11 cellular contexts compared by ENCODE assay signal in the genomic region with DNA sequence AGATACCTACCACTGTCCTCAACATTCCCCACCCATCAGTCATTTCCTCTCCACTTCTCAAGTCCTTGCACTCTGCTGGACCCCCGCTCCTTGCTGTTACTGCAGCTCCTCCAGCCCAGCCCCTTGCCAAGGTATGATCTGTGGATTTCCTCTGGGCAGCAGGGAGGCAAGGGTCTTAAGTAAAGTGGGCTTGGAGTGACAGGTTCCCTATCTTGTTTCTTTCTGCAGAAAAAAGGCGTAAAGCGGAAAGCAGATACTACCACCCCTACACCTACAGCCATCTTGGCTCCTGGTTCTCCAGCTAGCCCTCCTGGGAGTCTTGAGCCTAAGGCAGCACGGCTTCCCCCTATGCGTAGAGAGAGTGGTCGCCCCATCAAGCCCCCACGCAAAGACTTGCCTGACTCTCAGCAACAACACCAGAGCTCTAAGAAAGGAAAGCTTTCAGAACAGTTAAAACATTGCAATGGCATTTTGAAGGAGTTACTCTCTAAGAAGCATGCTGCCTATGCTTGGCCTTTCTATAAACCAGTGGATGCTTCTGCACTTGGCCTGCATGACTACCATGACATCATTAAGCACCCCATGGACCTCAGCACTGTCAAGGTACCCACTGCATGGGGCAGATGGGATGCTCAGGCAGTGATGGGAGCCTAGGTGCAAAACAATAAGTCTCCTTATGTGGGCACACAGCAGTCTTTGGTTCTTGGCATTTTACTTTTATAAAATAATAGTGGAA. TPM values are rescaled to one million over a fixed set of nuclear protein-coding genes. Genes with fewer than 3 reads are reported as not detected.
DNase-seq lines count a peak whose midpoint lies in the region; ATAC-seq and TF ChIP-seq lines count a peak whose summit lies in the region.
"Had no signal": no experiment of that assay in that cellular context is flagged by ENCODE, and none has a peak within 500 bp of the region (broad histone marks: within the 10 kb centered on the region; RNA-seq: fewer than 3 reads in every experiment).

No MANE protein-coding gene starts in this region.

- H3K27me3 Mint-ChIP-seq in activated naive CD4-positive, alpha-beta T cell treated with anti-CD3 and anti-CD28 coated beads, Interleukin-2, amount 10 ng/mL, durations not matched to agents 7 days and 5 days: peaks cover 8% of the 10 kb centered on the region
- H3K27me3 Mint-ChIP-seq in activated CD4-positive, alpha-beta memory T cell treated with anti-CD3 and anti-CD28 coated beads, Interleukin-2, amount 10 ng/mL, durations not matched to agents 7 days and 5 days: no peaks in the 10 kb centered on the region
- H3K27me3 Mint-ChIP-seq in stimulated activated naive CD8-positive, alpha-beta T cell treated with anti-CD3 and anti-CD28 coated beads, Interleukin-15, amount 100 ng/mL, for 72 hours: no peaks in the 10 kb centered on the region

- no peak overlapping the region for H3K27ac ChIP-seq in hepatocyte
- H3K27ac ChIP-seq: ovary had no signal

- H3K4me2 ChIP-seq in hepatocyte: peak overlapping the region; percentile 92

- no peaks in the 10 kb centered on the region for H3K9me3 Mint-ChIP-seq in activated naive CD4-positive, alpha-beta T cell treated with anti-CD3 and anti-CD28 coated beads, Interleukin-2, amount 10 ng/mL, durations not matched to agents 7 days and 5 days
- no peaks in the 10 kb centered on the region for H3K9me3 Mint-ChIP-seq in activated CD4-positive, alpha-beta memory T cell treated with anti-CD3 and anti-CD28 coated beads, Interleukin-2, amount 10 ng/mL, durations not matched to agents 7 days and 5 days
- H3K9me3 Mint-ChIP-seq in stimulated activated naive CD8-positive, alpha-beta T cell treated with anti-CD3 and anti-CD28 coated beads, Interleukin-15, amount 100 ng/mL, for 72 hours: no peaks in the 10 kb centered on the region

- 90% methylated on average over 7 of the region's 7 CpGs for WGBS in hepatocyte (ENCODE audit: low lambda C conversion rate, missing lambda C conversion rate)

- peaks cover 84% of the 10 kb centered on the region for H3K79me2 ChIP-seq in hepatocyte

- peaks cover 92% of the 10 kb centered on the region for H4K20me1 ChIP-seq in hepatocyte (ENCODE audit: insufficient read depth, poor library complexity, severe bottlenecking)

- H3K27me3 ChIP-seq in hepatocyte: no peaks in the 10 kb centered on the region
- H3K27me3 ChIP-seq: ovary had no signal

- POLR2A ChIA-PET in activated CD4-positive, alpha-beta memory T cell treated with anti-CD3 and anti-CD28 coated beads, Interleukin-2, amount 10 ng/mL, durations not matched to agents 7 days and 5 days (lab: Charles Lee): interaction anchor here (0.9 to 17.7 kb wide), 8 partner anchors 8 to 134 kb away, joined by 3 to 656 read pairs (median 14); partner anchors contain the start of genes BRD2, HLA-DMA, PSMB8 and TAP2

- no peaks in the 10 kb centered on the region for H3K9me3 ChIP-seq in hepatocyte (ENCODE audit: low read depth)
- H3K9me3 ChIP-seq: ovary had no signal

- CTCF ChIA-PET in activated naive CD4-positive, alpha-beta T cell treated with anti-CD3 and anti-CD28 coated beads, Interleukin-2, amount 10 ng/mL, durations not matched to agents 7 days and 5 days (lab: Charles Lee): interaction anchor here (0.6 to 4.1 kb wide), 5 partner anchors 8 to 121 kb away, joined by 4 to 28 read pairs (median 5); no protein-coding TSS in a partner anchor
- CTCF ChIA-PET in activated CD4-positive, alpha-beta memory T cell treated with anti-CD3 and anti-CD28 coated beads, Interleukin-2, amount 10 ng/mL, durations not matched to agents 7 days and 5 days (lab: Charles Lee): interaction anchor here (0.6 to 13.5 kb wide), 4 partner anchors 8 to 91 kb away, joined by 3 to 259 read pairs (median 34); partner anchors contain the start of gene HLA-DMA

- H3K9me2 ChIP-seq in hepatocyte (replicated peaks; ENCODE audit: insufficient read depth): no peaks in the 10 kb centered on the region

- peak overlapping the region; percentile 85 for H3K4me3 Mint-ChIP-seq in activated naive CD4-positive, alpha-beta T cell treated with anti-CD3 and anti-CD28 coated beads, Interleukin-2, amount 10 ng/mL, durations not matched to agents 7 days and 5 days
- H3K4me3 Mint-ChIP-seq in activated CD4-positive, alpha-beta memory T cell treated with anti-CD3 and anti-CD28 coated beads, Interleukin-2, amount 10 ng/mL, durations not matched to agents 7 days and 5 days: peak overlapping the region; percentile 97
- H3K4me3 Mint-ChIP-seq in stimulated activated naive CD8-positive, alpha-beta T cell treated with anti-CD3 and anti-CD28 coated beads, Interleukin-15, amount 100 ng/mL, for 72 hours: peak overlapping the region; percentile 75 to 82

- H3K4me3 ChIP-seq in hepatocyte: no peak overlapping the region
- H3K4me3 ChIP-seq: ovary had no signal

- no peak overlapping the region for H2AFZ ChIP-seq in hepatocyte

- DNase-seq in activated naive CD4-positive, alpha-beta T cell treated with anti-CD3 and anti-CD28 coated beads, Interleukin-2, amount 10 ng/mL, durations not matched to agents 7 days and 5 days: no peak
- no peak for DNase-seq in activated naive CD4-positive, alpha-beta T cell (lab: John Stamatoyannopoulos, UW)
- no peak for DNase-seq in activated CD4-positive, alpha-beta memory T cell treated with anti-CD3 and anti-CD28 coated beads, Interleukin-2, amount 10 ng/mL, durations not matched to agents 7 days and 5 days
- DNase-seq in hepatocyte (ENCODE audit: low spot score) (no peak), NCI-H82 (lab: John Stamatoyannopoulos, UW) (no peak)
- DNase-seq in stimulated activated naive CD8-positive, alpha-beta T cell treated with anti-CD3 and anti-CD28 coated beads, Interleukin-15, amount 100 ng/mL, for 72 hours: no peak
- DNase-seq: central memory CD4-positive, alpha-beta T cell; NCI-H1436 treated with DMSO at 0.1 percent for 48 hours; ovary had no signal

- peaks cover 91% of the 10 kb centered on the region for H3K36me3 Mint-ChIP-seq in activated naive CD4-positive, alpha-beta T cell treated with anti-CD3 and anti-CD28 coated beads, Interleukin-2, amount 10 ng/mL, durations not matched to agents 7 days and 5 days
- peaks cover 98% of the 10 kb centered on the region for H3K36me3 Mint-ChIP-seq in activated CD4-positive, alpha-beta memory T cell treated with anti-CD3 and anti-CD28 coated beads, Interleukin-2, amount 10 ng/mL, durations not matched to agents 7 days and 5 days (ENCODE audit: low read depth)

- no peak for ATAC-seq in stimulated activated naive CD8-positive, alpha-beta T cell treated with anti-CD3 and anti-CD28 coated beads, Interleukin-15, amount 100 ng/mL, for 72 hours
- ATAC-seq in HG02970 (IDR thresholded peaks at IDR 0.05; ENCODE audit: low FRiP score, unreplicated experiment) (no peak), GM21381 (IDR thresholded peaks at IDR 0.05; ENCODE audit: unreplicated experiment) (no peak)

- H3K4me1 Mint-ChIP-seq in activated naive CD4-positive, alpha-beta T cell treated with anti-CD3 and anti-CD28 coated beads, Interleukin-2, amount 10 ng/mL, durations not matched to agents 7 days and 5 days: peaks cover 46% of the 10 kb centered on the region
- peaks cover 60% of the 10 kb centered on the region for H3K4me1 Mint-ChIP-seq in activated CD4-positive, alpha-beta memory T cell treated with anti-CD3 and anti-CD28 coated beads, Interleukin-2, amount 10 ng/mL, durations not matched to agents 7 days and 5 days
- peaks cover 73% of the 10 kb centered on the region for H3K4me1 Mint-ChIP-seq in stimulated activated naive CD8-positive, alpha-beta T cell treated with anti-CD3 and anti-CD28 coated beads, Interleukin-15, amount 100 ng/mL, for 72 hours

- H3K36me3 ChIP-seq in hepatocyte (replicated peaks; ENCODE audit: insufficient read depth, low read depth): peaks cover 11% of the 10 kb centered on the region

- peaks cover 41% of the 10 kb centered on the region for H3K4me1 ChIP-seq in hepatocyte (ENCODE audit: insufficient read depth)

- peak overlapping the region; percentile 70 for H3K27ac Mint-ChIP-seq in activated naive CD4-positive, alpha-beta T cell treated with anti-CD3 and anti-CD28 coated beads, Interleukin-2, amount 10 ng/mL, durations not matched to agents 7 days and 5 days
- peak overlapping the region; percentile 63 for H3K27ac Mint-ChIP-seq in activated CD4-positive, alpha-beta memory T cell treated with anti-CD3 and anti-CD28 coated beads, Interleukin-2, amount 10 ng/mL, durations not matched to agents 7 days and 5 days
- peak overlapping the region; percentile 47 to 98 for H3K27ac Mint-ChIP-seq in stimulated activated naive CD8-positive, alpha-beta T cell treated with anti-CD3 and anti-CD28 coated beads, Interleukin-15, amount 100 ng/mL, for 72 hours

- TF ChIP-seq CTCF in hepatocyte (IDR thresholded peaks at IDR 0.05; ENCODE audit: poor library complexity): no peak

RNA-seq across cellular contexts. Expression of gene BRD2, which starts 8.1 kb away (rescaled TPM):
- total RNA-seq in activated CD4-positive, alpha-beta memory T cell treated with anti-CD3 and anti-CD28 coated beads, Interleukin-2, amount 10 ng/mL, durations not matched to agents 7 days and 5 days: 100 to 1,000 TPM; 290 to 297 TPM
- total RNA-seq in hepatocyte: 132 and 133 TPM in 2 replicates
- 106 and 118 TPM in 2 replicates for polyA plus RNA-seq in hepatocyte

RNA-seq across cellular contexts. Expression of gene HLA-DMA, which starts 23.6 kb away (rescaled TPM):
- total RNA-seq in activated CD4-positive, alpha-beta memory T cell treated with anti-CD3 and anti-CD28 coated beads, Interleukin-2, amount 10 ng/mL, durations not matched to agents 7 days and 5 days: 10 to 100 TPM; 54.0 to 54.3 TPM
- 9.0 and 9.5 TPM in 2 replicates for total RNA-seq in hepatocyte
- polyA plus RNA-seq in hepatocyte: 4.7 and 9.2 TPM in 2 replicates

RNA-seq across cellular contexts. Expression of gene HLA-DOA, which starts 32.9 kb away (rescaled TPM):
- 1 to 10 TPM; 3.4 to 4.1 TPM for total RNA-seq in activated CD4-positive, alpha-beta memory T cell treated with anti-CD3 and anti-CD28 coated beads, Interleukin-2, amount 10 ng/mL, durations not matched to agents 7 days and 5 days
- 1.4 and 2.0 TPM in 2 replicates for total RNA-seq in hepatocyte
- 0.79 and 0.83 TPM in 2 replicates for polyA plus RNA-seq in hepatocyte

RNA-seq across cellular contexts. Expression of gene HLA-DMB, which starts 35.7 kb away (rescaled TPM):
- total RNA-seq in activated CD4-positive, alpha-beta memory T cell treated with anti-CD3 and anti-CD28 coated beads, Interleukin-2, amount 10 ng/mL, durations not matched to agents 7 days and 5 days: 10 to 100 TPM; 19.1 to 20.0 TPM
- total RNA-seq in hepatocyte: 1.00 and 1.0 TPM in 2 replicates
- 1.7 TPM in 1 of 2 replicates, not detected in the other for polyA plus RNA-seq in hepatocyte
